ENCODE assay signal across 12 cellular contexts in genomic region chr15:78044407-78045155, GRCh38. TPM values are rescaled to one million over a fixed set of nuclear protein-coding genes. Genes with fewer than 3 reads are reported as not detected.
A peak's percentile ranks its signal among the peaks of the same experiment; 100 is the strongest.
DNase-seq lines count a peak whose midpoint lies in the region; ATAC-seq lines count a peak whose summit lies in the region.
"Had no signal": no experiment of that assay in that cellular context is flagged by ENCODE, and none has a peak within 500 bp of the region (broad histone marks: within the 10 kb centered on the region; RNA-seq: fewer than 3 reads in every experiment).

No MANE protein-coding gene starts in this region.

- peak overlapping the region; percentile 81 for H3K27ac ChIP-seq in thymus (ENCODE audit: low read depth)
- H3K27ac ChIP-seq: BLaER1, cardiac muscle cell had no signal

- peaks cover 30% of the 10 kb centered on the region for H3K4me1 ChIP-seq in thymus (ENCODE audit: control insufficient read depth, insufficient read depth, low read length)

- peak overlapping the region; percentile 71 for H3K4me3 Mint-ChIP-seq in T-helper 2 cell treated with Interferon-gamma antibody and Interleukin-4, amounts not matched to agents 5 μg/mL and 100 μg/mL, for 36 hours
- peak overlapping the region; percentile 60 to 79 (median 78) for H3K4me3 Mint-ChIP-seq in immature natural killer cell

- no peaks in the 10 kb centered on the region for H3K9me3 Mint-ChIP-seq in T-helper 2 cell treated with Interferon-gamma antibody and Interleukin-4, amounts not matched to agents 5 μg/mL and 100 μg/mL, for 36 hours
- no peaks in the 10 kb centered on the region for H3K9me3 Mint-ChIP-seq in immature natural killer cell

- H3K36me3 Mint-ChIP-seq in T-helper 2 cell treated with Interferon-gamma antibody and Interleukin-4, amounts not matched to agents 5 μg/mL and 100 μg/mL, for 36 hours (ENCODE audit: low read depth), result peaks cover 60% of the 10 kb centered on the region
- H3K36me3 Mint-ChIP-seq in immature natural killer cell, result peaks cover 0 to 17% (median 4%) of the 10 kb centered on the region in 3 donors

- H3K27ac Mint-ChIP-seq in T-helper 2 cell treated with Interferon-gamma antibody and Interleukin-4, amounts not matched to agents 5 μg/mL and 100 μg/mL, for 36 hours, result peak overlapping the region; percentile 93
- H3K27ac Mint-ChIP-seq in immature natural killer cell, result peak overlapping the region; percentile 94 to 99 (median 96)

- DNase-seq in activated effector memory CD4-positive, alpha-beta T cell treated with anti-CD3 and anti-CD28 coated beads, Interleukin-2, amount 50 U/mL, for 16 hours, result peak; percentile 64
- no peak for DNase-seq in activated effector memory CD4-positive, alpha-beta T cell treated with Interleukin-2 at 50 U/mL for 16 hours
- DNase-seq in T-helper 2 cell treated with Interferon-gamma antibody and Interleukin-4, amounts not matched to agents 5 μg/mL and 100 μg/mL, for 36 hours (ENCODE audit: low spot score), result no peak
- peak; percentile 73 to 81 (median 78) for DNase-seq in immature natural killer cell
- no peak for DNase-seq in C1 segment of cervical spinal cord (lab: John Stamatoyannopoulos, UW)
- DNase-seq: mesendoderm, MM.1S had no signal

- H3K27me3 ChIP-seq in thymus (ENCODE audit: control insufficient read depth, insufficient read depth), result no peaks in the 10 kb centered on the region
- H3K27me3 ChIP-seq: BLaER1, cardiac muscle cell had no signal

- H3K4me1 Mint-ChIP-seq in T-helper 2 cell treated with Interferon-gamma antibody and Interleukin-4, amounts not matched to agents 5 μg/mL and 100 μg/mL, for 36 hours (ENCODE audit: low read depth), result peaks cover 77% of the 10 kb centered on the region
- peaks cover 75 to 94% of the 10 kb centered on the region in 2 donors for H3K4me1 Mint-ChIP-seq in immature natural killer cell

- no peaks in the 10 kb centered on the region for H3K9me3 ChIP-seq in thymus (ENCODE audit: control insufficient read depth)
- H3K9me3 ChIP-seq: BLaER1 had no signal

- 67% methylated on average over 5 of the region's 5 CpGs for WGBS in thymus

- ATAC-seq in HG03521 (IDR thresholded peaks at IDR 0.05; ENCODE audit: unreplicated experiment) (no peak), GM21723 (IDR thresholded peaks at IDR 0.05; ENCODE audit: unreplicated experiment) (no peak)

- peaks cover 23% of the 10 kb centered on the region for H3K36me3 ChIP-seq in thymus (ENCODE audit: control insufficient read depth, insufficient read depth)
- H3K36me3 ChIP-seq: cardiac muscle cell had no signal

- H3K27me3 Mint-ChIP-seq in T-helper 2 cell treated with Interferon-gamma antibody and Interleukin-4, amounts not matched to agents 5 μg/mL and 100 μg/mL, for 36 hours (ENCODE audit: low read depth), result no peaks in the 10 kb centered on the region
- H3K27me3 Mint-ChIP-seq in immature natural killer cell (ENCODE audit: low read depth in 3 of 3), result peaks cover 4 to 13% (median 10%) of the 10 kb centered on the region in 3 donors

- no peak overlapping the region for H3K4me3 ChIP-seq in thymus (ENCODE audit: low read length)
- H3K4me3 ChIP-seq: BLaER1, cardiac muscle cell had no signal

RNA-seq across cellular contexts. Expression of gene TBC1D2B, which starts 32.9 kb away (rescaled TPM):
- polyA plus RNA-seq in immature natural killer cell (10 to 100 TPM in 1 of 3 donors, 1 to 10 TPM in 2; 3.5 to 10.2 (median 7.8) TPM), thymus (20.0 TPM)

RNA-seq across cellular contexts. Expression of gene SH2D7, which starts 47.8 kb away (rescaled TPM):
- polyA plus RNA-seq in immature natural killer cell (not detected), thymus (0.05 TPM)

Comparison
In these comparisons a context has a peak if more than half of its experiments do, and no peak if none do; other contexts are left out.
1. DNase-seq: peak in activated effector memory CD4-positive, alpha-beta T cell treated with anti-CD3 and anti-CD28 coated beads, Interleukin-2, amount 50 U/mL, for 16 hours (single experiment) and immature natural killer cell (3 of 3); none in activated effector memory CD4-positive, alpha-beta T cell treated with Interleukin-2 at 50 U/mL for 16 hours (single experiment), T-helper 2 cell treated with Interferon-gamma antibody and Interleukin-4, amounts not matched to agents 5 μg/mL and 100 μg/mL, for 36 hours (single experiment) and C1 segment of cervical spinal cord (0 of 14).